In genomic region chr18:10170375-10170774, GRCh38 we compare ENCODE assay signal across 28 cellular contexts.
DNase-seq lines count a peak whose midpoint lies in the region; ATAC-seq and TF ChIP-seq lines count a peak whose summit lies in the region.
"Had no signal": no experiment of that assay in that cellular context is flagged by ENCODE, and none has a peak within 500 bp of the region (broad histone marks: within the 10 kb centered on the region; RNA-seq: fewer than 3 reads in every experiment).

No MANE protein-coding gene starts in this region.

- TF ChIP-seq CTCF in colonic mucosa (IDR thresholded peaks at IDR 0.05) (no peak), neural progenitor cell (IDR thresholded peaks at IDR 0.05) (no peak)

- no peak overlapping the region for H3K4me3 Mint-ChIP-seq in neural progenitor cell
- H3K4me3 Mint-ChIP-seq: activated CD8-positive, alpha-beta memory T cell treated with anti-CD3 and anti-CD28 coated beads, Interleukin-2, amount 10 ng/mL, durations not matched to agents 7 days and 5 days; activated naive CD4-positive, alpha-beta T cell treated with anti-CD3 and anti-CD28 coated beads, Interleukin-2, amount 10 ng/mL, durations not matched to agents 7 days and 5 days; CD4-positive, CD25-positive, alpha-beta regulatory T cell; endodermal cell; mesothelial cell of epicardium; naive thymus-derived CD4-positive, alpha-beta T cell had no signal

- DNase-seq in NCI-H1417 (lab: John Stamatoyannopoulos, UW) (peak; percentile 5 to 67 (median 16)), NCI-H1417 treated with DMSO at 0.1 percent for 48 hours (lab: John Stamatoyannopoulos, UW) (no peak), NCI-H69 (lab: John Stamatoyannopoulos, UW) (peak; percentile 89), colonic mucosa (peak; percentile 7), neural progenitor cell (ENCODE audit: low spot score) (no peak), left lobe of liver (ENCODE audit: low spot score) (no peak), LoVo (ENCODE audit: low spot score) (no peak), GM03348 (ENCODE audit: low spot score) (no peak)
- DNase-seq: activated CD4-positive, CD25-positive, alpha-beta regulatory T cell; activated CD8-positive, alpha-beta memory T cell treated with anti-CD3 and anti-CD28 coated beads, Interleukin-2, amount 10 ng/mL, durations not matched to agents 7 days and 5 days; activated naive CD4-positive, alpha-beta T cell treated with anti-CD3 and anti-CD28 coated beads, Interleukin-2, amount 10 ng/mL, durations not matched to agents 7 days and 5 days; amygdala; CD4-positive, CD25-positive, alpha-beta regulatory T cell; EL; endodermal cell; GOT3; hypothalamus; Kasumi-1; left ventricle myocardium inferior; naive thymus-derived CD4-positive, alpha-beta T cell; NCI-H82; occipital lobe; RPMI8226; stimulated activated naive CD8-positive, alpha-beta T cell treated with anti-CD3 and anti-CD28 coated beads, Interleukin-15, Interleukin-2, amounts not matched to agents 100 U/mL and 50 U/mL, for 24 hours; T-helper 1 cell had no signal

- H3K27me3 Mint-ChIP-seq in neural progenitor cell (ENCODE audit: insufficient read depth, low read depth): peaks cover 12% of the 10 kb centered on the region
- H3K27me3 Mint-ChIP-seq: activated CD8-positive, alpha-beta memory T cell treated with anti-CD3 and anti-CD28 coated beads, Interleukin-2, amount 10 ng/mL, durations not matched to agents 7 days and 5 days; CD4-positive, CD25-positive, alpha-beta regulatory T cell had no signal

- H3K36me3 Mint-ChIP-seq in neural progenitor cell: no peaks in the 10 kb centered on the region
- H3K36me3 Mint-ChIP-seq: activated CD8-positive, alpha-beta memory T cell treated with anti-CD3 and anti-CD28 coated beads, Interleukin-2, amount 10 ng/mL, durations not matched to agents 7 days and 5 days; activated naive CD4-positive, alpha-beta T cell treated with anti-CD3 and anti-CD28 coated beads, Interleukin-2, amount 10 ng/mL, durations not matched to agents 7 days and 5 days; CD4-positive, CD25-positive, alpha-beta regulatory T cell; mesothelial cell of epicardium had no signal

- no peaks in the 10 kb centered on the region for H3K4me1 ChIP-seq in colonic mucosa
- H3K4me1 ChIP-seq in neural progenitor cell: peaks cover 7% of the 10 kb centered on the region
- H3K4me1 ChIP-seq: breast epithelium, left ventricle myocardium inferior had no signal

- no peak overlapping the region for H2AFZ ChIP-seq in neural progenitor cell (replicated peaks)

- H3K27ac ChIP-seq in colonic mucosa (no peak overlapping the region), neural progenitor cell (no peak overlapping the region)
- H3K27ac ChIP-seq: breast epithelium, left ventricle myocardium inferior, thoracic aorta had no signal

- peaks cover 5% of the 10 kb centered on the region for H3F3A ChIP-seq in neural progenitor cell (ENCODE audit: low read depth)

- H3K9ac ChIP-seq in colonic mucosa (ENCODE audit: low read depth in 2 of 2, low read length in 2 of 2) (no peak overlapping the region), neural progenitor cell (no peak overlapping the region)

- H3K4me2 ChIP-seq in neural progenitor cell: no peak overlapping the region

- intact Hi-C loops in colonic mucosa (cut with DNase I): no loop called here

- no peak overlapping the region for H3K4me3 ChIP-seq in colonic mucosa
- H3K4me3 ChIP-seq in neural progenitor cell: no peak overlapping the region
- H3K4me3 ChIP-seq: breast epithelium, left ventricle myocardium inferior, thoracic aorta had no signal

- no peaks in the 10 kb centered on the region for H4K20me1 ChIP-seq in neural progenitor cell (ENCODE audit: low read depth)

- H3K9me3 Mint-ChIP-seq in neural progenitor cell: peaks cover 10% of the 10 kb centered on the region
- H3K9me3 Mint-ChIP-seq: CD4-positive, CD25-positive, alpha-beta regulatory T cell had no signal

- ATAC-seq in left lobe of liver: no peak
- ATAC-seq: activated CD8-positive, alpha-beta memory T cell treated with anti-CD3 and anti-CD28 coated beads, Interleukin-2, amount 10 ng/mL, durations not matched to agents 7 days and 5 days; naive thymus-derived CD4-positive, alpha-beta T cell; stimulated activated naive CD8-positive, alpha-beta T cell treated with anti-CD3 and anti-CD28 coated beads, Interleukin-15, Interleukin-2, amounts not matched to agents 100 U/mL and 50 U/mL, for 24 hours had no signal

- H3K79me2 ChIP-seq in neural progenitor cell (ENCODE audit: low read depth): no peaks in the 10 kb centered on the region

- H3K36me3 ChIP-seq in colonic mucosa (no peaks in the 10 kb centered on the region), neural progenitor cell (no peaks in the 10 kb centered on the region)
- H3K36me3 ChIP-seq: breast epithelium, left ventricle myocardium inferior, thoracic aorta had no signal

- peak overlapping the region; percentile 65 for H3K27ac Mint-ChIP-seq in neural progenitor cell
- H3K27ac Mint-ChIP-seq: activated CD8-positive, alpha-beta memory T cell treated with anti-CD3 and anti-CD28 coated beads, Interleukin-2, amount 10 ng/mL, durations not matched to agents 7 days and 5 days; activated naive CD4-positive, alpha-beta T cell treated with anti-CD3 and anti-CD28 coated beads, Interleukin-2, amount 10 ng/mL, durations not matched to agents 7 days and 5 days; endodermal cell; mesothelial cell of epicardium; naive thymus-derived CD4-positive, alpha-beta T cell had no signal

- peaks cover 17% of the 10 kb centered on the region for H3K4me1 Mint-ChIP-seq in neural progenitor cell
- H3K4me1 Mint-ChIP-seq: activated CD8-positive, alpha-beta memory T cell treated with anti-CD3 and anti-CD28 coated beads, Interleukin-2, amount 10 ng/mL, durations not matched to agents 7 days and 5 days; CD4-positive, CD25-positive, alpha-beta regulatory T cell; naive thymus-derived CD4-positive, alpha-beta T cell had no signal

- H3K9me3 ChIP-seq in colonic mucosa: no peaks in the 10 kb centered on the region
- no peaks in the 10 kb centered on the region for H3K9me3 ChIP-seq in neural progenitor cell (ENCODE audit: low read depth)
- H3K9me3 ChIP-seq: breast epithelium, left ventricle myocardium inferior, thoracic aorta had no signal

- H3K27me3 ChIP-seq in colonic mucosa: no peaks in the 10 kb centered on the region
- no peaks in the 10 kb centered on the region for H3K27me3 ChIP-seq in neural progenitor cell
- H3K27me3 ChIP-seq: breast epithelium had no signal

Comparison
In these comparisons a context has a peak if more than half of its experiments do, and no peak if none do; other contexts are left out.
1. DNase-seq: peak in NCI-H1417 (3 of 3), NCI-H69 (single experiment) and colonic mucosa (single experiment); none in NCI-H1417 treated with DMSO at 0.1 percent for 48 hours (single experiment), neural progenitor cell (single experiment), left lobe of liver (single experiment), LoVo (single experiment) and GM03348 (single experiment).